Comparison of ENCODE assay signal across 24 cellular contexts in the genomic region with DNA sequence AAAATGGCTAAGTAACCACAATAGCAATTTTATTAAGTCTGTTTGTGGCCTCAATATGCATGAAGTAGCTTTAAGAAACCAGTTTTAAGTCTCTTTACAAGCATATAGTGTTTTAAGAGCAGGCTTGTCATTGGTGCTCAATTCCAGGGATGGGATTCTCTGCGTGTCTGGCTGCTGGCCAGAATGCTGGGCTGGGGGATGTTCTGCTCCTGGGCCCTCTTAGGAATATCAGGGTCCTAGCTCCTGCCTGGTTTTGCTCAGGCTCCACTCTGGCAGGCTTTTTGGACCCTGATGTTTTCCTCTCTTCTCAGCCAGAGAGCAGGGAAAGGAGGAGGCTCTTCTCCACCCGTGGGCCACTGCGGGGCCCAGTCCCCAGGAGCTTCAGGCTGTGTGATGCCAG.
A peak's percentile ranks its signal among the peaks of the same experiment; 100 is the strongest.
DNase-seq lines count a peak whose midpoint lies in the region; ATAC-seq and TF ChIP-seq lines count a peak whose summit lies in the region.
"Had no signal": no experiment of that assay in that cellular context is flagged by ENCODE, and none has a peak within 500 bp of the region (broad histone marks: within the 10 kb centered on the region; RNA-seq: fewer than 3 reads in every experiment).

No MANE protein-coding gene starts in this region.

- H3K4me1 ChIP-seq in SK-N-SH (ENCODE audit: control insufficient read depth in 1 of 2, insufficient read depth in 2 of 2, low read depth in 1 of 2, low read length in 1 of 2), result peaks cover 0 to 31% of the 10 kb centered on the region in 2 experiments; a peak in 2 of 4 replicates
- H3K4me1 ChIP-seq in thyroid gland, result peaks cover 0 to 19% of the 10 kb centered on the region in 2 donors
- H3K4me1 ChIP-seq: breast epithelium, colonic mucosa, esophagus muscularis mucosa, upper lobe of left lung had no signal

- no peak overlapping the region for H3K9ac ChIP-seq in SK-N-SH

- no peak overlapping the region for H3K27ac Mint-ChIP-seq in activated T-helper 2 cell treated with anti-CD3 and anti-CD28 coated beads, Interferon-gamma antibody, Interleukin-2, Interleukin-4, amounts not matched to agents 10 μg/mL and 5 μg/mL and 100 μg/mL, durations not matched to agents 14 hours and 24 hours and 36 hours
- H3K27ac Mint-ChIP-seq: activated CD8-positive, alpha-beta T cell treated with anti-CD3 and anti-CD28 coated beads, Interleukin-2, amount 10 ng/mL, durations not matched to agents 7 days and 5 days; effector memory CD8-positive, alpha-beta T cell had no signal

- no peaks in the 10 kb centered on the region for H3F3A ChIP-seq in SK-N-SH (replicated peaks; ENCODE audit: insufficient read depth)

- H3K4me2 ChIP-seq in SK-N-SH, result no peak overlapping the region

- no peaks in the 10 kb centered on the region for H4K20me1 ChIP-seq in SK-N-SH (ENCODE audit: insufficient read depth)

- DNase-seq in SK-N-SH (peak; percentile 76), NCI-H2171 treated with DMSO at 0.1 percent for 48 hours (lab: John Stamatoyannopoulos, UW) (peak; percentile 55), iPS-NIHi11 (ENCODE audit: low spot score) (peak; percentile 41), thyroid gland (no peak)
- DNase-seq in activated T-helper 2 cell treated with anti-CD3 and anti-CD28 coated beads, Interferon-gamma antibody, Interleukin-2, Interleukin-4, amounts not matched to agents 10 μg/mL and 5 μg/mL and 100 μg/mL, durations not matched to agents 14 hours and 24 hours and 36 hours (ENCODE audit: low spot score), result no peak
- DNase-seq in activated naive CD4-positive, alpha-beta T cell treated with anti-CD3 and anti-CD28 coated beads, Interleukin-2, amount 50 U/mL, for 16 hours, result no peak
- DNase-seq: activated CD4-positive, CD25-positive, alpha-beta regulatory T cell treated with anti-CD3 and anti-CD28 coated beads, Interleukin-2, amount 50 U/mL, for 72 hours; activated CD8-positive, alpha-beta T cell treated with anti-CD3 and anti-CD28 coated beads, Interleukin-2, amount 10 ng/mL, durations not matched to agents 7 days and 5 days; activated naive CD4-positive, alpha-beta T cell treated with Interleukin-2 at 50 U/mL for 16 hours; activated T-cell treated with anti-CD3 and anti-CD28 coated beads, Interleukin-2, amount 50 U/mL, for 1 hour; amniotic stem cell; colonic mucosa; effector memory CD8-positive, alpha-beta T cell; GDM1; HCEC 1CT; mammary epithelial cell; NCI-H524 treated with DMSO at 0.1 percent for 48 hours; ovary had no signal

- no peak overlapping the region for H3K4me3 ChIP-seq in SK-N-SH (ENCODE audit: low read depth in 2 of 2, low read length in 1 of 2)
- no peak overlapping the region for H3K4me3 ChIP-seq in thyroid gland (replicated peaks in 1 of 3)
- H3K4me3 ChIP-seq: breast epithelium, colonic mucosa, esophagus muscularis mucosa, ovary, upper lobe of left lung had no signal

- TF ChIP-seq RAD21 in SK-N-SH (IDR thresholded peaks at IDR 0.05; ENCODE audit: low read length), result peak; percentile 16; the same call in 1 of the 2 replicates

- no peaks in the 10 kb centered on the region for H3K79me2 ChIP-seq in SK-N-SH (ENCODE audit: insufficient read depth)

- CTCF ChIA-PET in SK-N-SH (lab: Yijun Ruan, JAX), result interaction anchor here (1.3 to 2.0 kb wide), 2 partner anchors 12 to 260 kb away, joined by 4 to 5 read pairs; no protein-coding TSS in a partner anchor

- TF ChIP-seq CTCF in SK-N-SH (IDR thresholded peaks at IDR 0.05), result no peak
- TF ChIP-seq CTCF in thyroid gland (IDR thresholded peaks at IDR 0.05), result no peak

- ATAC-seq in SK-N-SH treated with all-trans-retinoic acid at 6 μM for 48 hours, result no peak; the same call in 2 of the 3 replicates
- ATAC-seq in GM19351 (IDR thresholded peaks at IDR 0.05; ENCODE audit: unreplicated experiment), result no peak
- ATAC-seq: activated CD8-positive, alpha-beta T cell treated with anti-CD3 and anti-CD28 coated beads, Interleukin-2, amount 10 ng/mL, durations not matched to agents 7 days and 5 days; effector memory CD8-positive, alpha-beta T cell had no signal

- H3K27me3 Mint-ChIP-seq in activated T-helper 2 cell treated with anti-CD3 and anti-CD28 coated beads, Interferon-gamma antibody, Interleukin-2, Interleukin-4, amounts not matched to agents 10 μg/mL and 5 μg/mL and 100 μg/mL, durations not matched to agents 14 hours and 24 hours and 36 hours (ENCODE audit: low read depth), result peaks cover 11% of the 10 kb centered on the region

- 30% methylated on average over 3 of the region's 3 CpGs for WGBS in SK-N-SH (ENCODE audit: low lambda C conversion rate)
- 44 to 47% methylated on average over 3 of the region's 3 CpGs for WGBS in thyroid gland, 2 donors

- H2AFZ ChIP-seq in SK-N-SH (ENCODE audit: low read depth), result no peak overlapping the region

- no peaks in the 10 kb centered on the region for H3K36me3 Mint-ChIP-seq in activated T-helper 2 cell treated with anti-CD3 and anti-CD28 coated beads, Interferon-gamma antibody, Interleukin-2, Interleukin-4, amounts not matched to agents 10 μg/mL and 5 μg/mL and 100 μg/mL, durations not matched to agents 14 hours and 24 hours and 36 hours (ENCODE audit: low read depth)

- H3K36me3 ChIP-seq in SK-N-SH (replicated peaks in 1 of 2; ENCODE audit: control insufficient read depth in 1 of 2, insufficient read depth in 2 of 2, low read length in 1 of 2), result no peaks in the 10 kb centered on the region
- no peaks in the 10 kb centered on the region for H3K36me3 ChIP-seq in thyroid gland
- H3K36me3 ChIP-seq: breast epithelium, colonic mucosa, esophagus muscularis mucosa, ovary, upper lobe of left lung had no signal

- H3K4me1 Mint-ChIP-seq in activated T-helper 2 cell treated with anti-CD3 and anti-CD28 coated beads, Interferon-gamma antibody, Interleukin-2, Interleukin-4, amounts not matched to agents 10 μg/mL and 5 μg/mL and 100 μg/mL, durations not matched to agents 14 hours and 24 hours and 36 hours (ENCODE audit: low read depth), result peaks cover 1% of the 10 kb centered on the region

- TF ChIP-seq EP300 in SK-N-SH (IDR thresholded peaks at IDR 0.05; ENCODE audit: borderline replicate concordance in 1 of 2, low read depth in 1 of 2, low read length in 1 of 2), result no peak

- H3K27me3 ChIP-seq in SK-N-SH (ENCODE audit: insufficient read depth) (no peaks in the 10 kb centered on the region), thyroid gland (no peaks in the 10 kb centered on the region)
- H3K27me3 ChIP-seq: breast epithelium, colonic mucosa, esophagus muscularis mucosa, ovary, upper lobe of left lung had no signal

- no peak for TF ChIP-seq POLR2A in thyroid gland (IDR thresholded peaks at IDR 0.05)

- peak overlapping the region in 1 of 2 experiments; percentile 79; a peak in 2 of 4 replicates for H3K27ac ChIP-seq in SK-N-SH (ENCODE audit: low read depth in 2 of 2, low read length in 1 of 2)
- H3K27ac ChIP-seq in thyroid gland, result no peak overlapping the region
- H3K27ac ChIP-seq: breast epithelium, C4-2B, colonic mucosa, esophagus muscularis mucosa, ovary, upper lobe of left lung had no signal

- no peaks in the 10 kb centered on the region for H3K9me3 ChIP-seq in SK-N-SH
- H3K9me3 ChIP-seq in thyroid gland, result no peaks in the 10 kb centered on the region
- H3K9me3 ChIP-seq: breast epithelium, colonic mucosa, esophagus muscularis mucosa, ovary, upper lobe of left lung had no signal

- no peaks in the 10 kb centered on the region for H3K9me2 ChIP-seq in SK-N-SH

- intact Hi-C loops in thyroid gland (cut with DNase I), result no loop called here
- intact Hi-C loops in activated T-helper 2 cell treated with anti-CD3 and anti-CD28 coated beads, Interferon-gamma antibody, Interleukin-2, Interleukin-4, amounts not matched to agents 10 μg/mL and 5 μg/mL and 100 μg/mL, durations not matched to agents 14 hours and 24 hours and 36 hours (cut with micrococcal nuclease), result no loop called here

- POLR2A ChIA-PET in SK-N-SH (lab: Yijun Ruan, JAX), result no interaction called here

- no peaks in the 10 kb centered on the region for H3K9me3 Mint-ChIP-seq in activated T-helper 2 cell treated with anti-CD3 and anti-CD28 coated beads, Interferon-gamma antibody, Interleukin-2, Interleukin-4, amounts not matched to agents 10 μg/mL and 5 μg/mL and 100 μg/mL, durations not matched to agents 14 hours and 24 hours and 36 hours
- H3K9me3 Mint-ChIP-seq: effector memory CD8-positive, alpha-beta T cell had no signal

- H3K4me3 Mint-ChIP-seq in activated T-helper 2 cell treated with anti-CD3 and anti-CD28 coated beads, Interferon-gamma antibody, Interleukin-2, Interleukin-4, amounts not matched to agents 10 μg/mL and 5 μg/mL and 100 μg/mL, durations not matched to agents 14 hours and 24 hours and 36 hours (ENCODE audit: low read depth), result no peak overlapping the region
- H3K4me3 Mint-ChIP-seq: activated CD8-positive, alpha-beta T cell treated with anti-CD3 and anti-CD28 coated beads, Interleukin-2, amount 10 ng/mL, durations not matched to agents 7 days and 5 days; effector memory CD8-positive, alpha-beta T cell had no signal

TF ChIP-seq in SK-N-SH, 30 proteins besides CTCF, POLR2A, EP300 and RAD21:
- no peak for TF ChIP-seq NRF1 (IDR thresholded peaks at IDR 0.05; ENCODE audit: low read depth, low read length)
- peak; percentile 71 for TF ChIP-seq CHD2 (IDR thresholded peaks at IDR 0.05; ENCODE audit: low read length, partially characterized antibody)

TF ChIP-seq in SK-N-SH treated with all-trans-retinoic acid at 6 μM for 48 hours, 23 proteins besides CTCF, POLR2A, EP300 and RAD21 (continues in another document):
- TF ChIP-seq ZNF565 (CRISPR knock-in tag; conservative IDR thresholded peaks at IDR 0.05; ENCODE audit: low read depth) (no peak), ZFP3 (CRISPR knock-in tag; IDR thresholded peaks at IDR 0.05) (no peak), RARB (CRISPR knock-in tag; IDR thresholded peaks at IDR 0.05) (no peak), SNAI2 (CRISPR knock-in tag; IDR thresholded peaks at IDR 0.05) (no peak), ARNTL (CRISPR knock-in tag; IDR thresholded peaks at IDR 0.05; ENCODE audit: borderline replicate concordance, low read depth) (no peak), PPARA (CRISPR knock-in tag; IDR thresholded peaks at IDR 0.05; ENCODE audit: borderline replicate concordance) (no peak), TCF4 (CRISPR knock-in tag; IDR thresholded peaks at IDR 0.05; ENCODE audit: borderline replicate concordance) (no peak), OSR1 (CRISPR knock-in tag; IDR thresholded peaks at IDR 0.05) (no peak)
- TF ChIP-seq, protein P1, sequence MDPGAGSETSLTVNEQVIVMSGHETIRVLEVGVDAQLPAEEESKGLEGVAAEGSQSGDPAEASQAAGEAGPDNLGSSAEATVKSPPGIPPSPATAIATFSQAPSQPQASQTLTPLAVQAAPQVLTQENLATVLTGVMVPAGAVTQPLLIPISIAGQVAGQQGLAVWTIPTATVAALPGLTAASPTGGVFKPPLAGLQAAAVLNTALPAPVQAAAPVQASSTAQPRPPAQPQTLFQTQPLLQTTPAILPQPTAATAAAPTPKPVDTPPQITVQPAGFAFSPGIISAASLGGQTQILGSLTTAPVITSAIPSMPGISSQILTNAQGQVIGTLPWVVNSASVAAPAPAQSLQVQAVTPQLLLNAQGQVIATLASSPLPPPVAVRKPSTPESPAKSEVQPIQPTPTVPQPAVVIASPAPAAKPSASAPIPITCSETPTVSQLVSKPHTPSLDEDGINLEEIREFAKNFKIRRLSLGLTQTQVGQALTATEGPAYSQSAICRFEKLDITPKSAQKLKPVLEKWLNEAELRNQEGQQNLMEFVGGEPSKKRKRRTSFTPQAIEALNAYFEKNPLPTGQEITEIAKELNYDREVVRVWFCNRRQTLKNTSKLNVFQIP (CRISPR knock-in tag; IDR thresholded peaks at IDR 0.05; ENCODE audit: borderline replicate concordance, low read depth), result no peak

Comparison
In these comparisons a context has a peak if more than half of its experiments do, and no peak if none do; other contexts are left out.
1. DNase-seq: peak in SK-N-SH (single experiment), NCI-H2171 treated with DMSO at 0.1 percent for 48 hours (single experiment) and iPS-NIHi11 (single experiment); none in thyroid gland (0 of 2), activated T-helper 2 cell treated with anti-CD3 and anti-CD28 coated beads, Interferon-gamma antibody, Interleukin-2, Interleukin-4, amounts not matched to agents 10 μg/mL and 5 μg/mL and 100 μg/mL, durations not matched to agents 14 hours and 24 hours and 36 hours (single experiment) and activated naive CD4-positive, alpha-beta T cell treated with anti-CD3 and anti-CD28 coated beads, Interleukin-2, amount 50 U/mL, for 16 hours (single experiment).